24 cellular contexts compared by ENCODE assay signal in genomic region chr2:174784316-174784715, GRCh38. TPM values are rescaled to one million over a fixed set of nuclear protein-coding genes. Genes with fewer than 3 reads are reported as not detected.
DNase-seq lines count a peak whose midpoint lies in the region; ATAC-seq and TF ChIP-seq lines count a peak whose summit lies in the region.
"Had no signal": no experiment of that assay in that cellular context is flagged by ENCODE, and none has a peak within 500 bp of the region (broad histone marks: within the 10 kb centered on the region; RNA-seq: fewer than 3 reads in every experiment).

No MANE protein-coding gene starts in this region.

- POLR2A ChIA-PET in SK-N-SH (lab: Yijun Ruan, JAX) = interaction anchor here (1.0 kb wide), 1 partner anchor 63 kb away, joined by 3 read pairs; no protein-coding TSS in a partner anchor

- H3K9me3 ChIP-seq in SK-N-SH (no peaks in the 10 kb centered on the region), KOPT-K1 (ENCODE audit: insufficient read depth, low read length, poor library complexity, severe bottlenecking) (no peaks in the 10 kb centered on the region)
- H3K9me3 ChIP-seq: BLaER1, MG63 had no signal

- H3F3A ChIP-seq in SK-N-SH (replicated peaks; ENCODE audit: insufficient read depth) = peaks cover 19% of the 10 kb centered on the region

- DNase-seq in SK-N-SH (no peak), dorsolateral prefrontal cortex (no peak), retina (no peak), AML-193 (lab: John Stamatoyannopoulos, UW) (no peak), NCI-H510A (lab: John Stamatoyannopoulos, UW) (no peak)
- DNase-seq: 8988T; ACHN; CD4-positive, CD25-positive, alpha-beta regulatory T cell; DMS153; KBM-7; MG63; NCI-H1105 treated with DMSO at 0.1 percent for 48 hours; NCI-H1694; NCI-H2029 treated with DMSO at 0.1 percent for 48 hours; NCI-H446 treated with DMSO at 0.1 percent for 48 hours; NCI-H526 treated with DMSO at 0.1 percent for 48 hours; SHP77 treated with DMSO at 0.1 percent for 48 hours had no signal

- H3K9me2 ChIP-seq in SK-N-SH = no peaks in the 10 kb centered on the region

- H3K27ac ChIP-seq in SK-N-SH (ENCODE audit: low read depth in 2 of 2, low read length in 1 of 2) (peak overlapping the region; percentile 58 to 97; a peak in 3 of 4 replicates), KOPT-K1 (ENCODE audit: low read depth, low read length, poor library complexity, severe bottlenecking) (peak overlapping the region; percentile 33), dorsolateral prefrontal cortex (peak overlapping the region in 50 of 59 donors; percentile 1 to 90 (median 64))
- H3K27ac ChIP-seq: BLaER1 had no signal

- intact Hi-C loops in dorsolateral prefrontal cortex (cut with DNase I) = no loop called here

- no peak overlapping the region for H3K4me3 ChIP-seq in SK-N-SH (ENCODE audit: low read depth in 2 of 2, low read length in 1 of 2)
- H3K4me3 ChIP-seq in dorsolateral prefrontal cortex = no peak overlapping the region
- H3K4me3 ChIP-seq: BLaER1, MG63 had no signal

- peaks cover 33 to 34% of the 10 kb centered on the region in 2 experiments for H3K4me1 ChIP-seq in SK-N-SH (ENCODE audit: control insufficient read depth in 1 of 2, insufficient read depth in 2 of 2, low read depth in 1 of 2, low read length in 1 of 2)

- no peak for TF ChIP-seq RAD21 in SK-N-SH (IDR thresholded peaks at IDR 0.05; ENCODE audit: low read length)

- WGBS in SK-N-SH (ENCODE audit: low lambda C conversion rate) = 90% methylated on average over 2 of the region's 7 CpGs

- TF ChIP-seq CTCF in SK-N-SH (IDR thresholded peaks at IDR 0.05) (no peak), dorsolateral prefrontal cortex (IDR thresholded peaks at IDR 0.05 in 54 of 56, conservative IDR thresholded peaks at IDR 0.05 in 2 of 56; ENCODE audit: low read depth in 1 of 56, partially characterized antibody in 56 of 56) (no peak)

- H3K79me2 ChIP-seq in SK-N-SH (ENCODE audit: insufficient read depth) = no peaks in the 10 kb centered on the region

- no peaks in the 10 kb centered on the region for H4K20me1 ChIP-seq in SK-N-SH (ENCODE audit: insufficient read depth)
- H4K20me1 ChIP-seq: BLaER1 had no signal

- no peak for ATAC-seq in SK-N-SH treated with all-trans-retinoic acid at 6 μM for 48 hours
- ATAC-seq: HepG2, Panc1 had no signal

- H3K36me3 ChIP-seq in SK-N-SH (replicated peaks in 1 of 2; ENCODE audit: control insufficient read depth in 1 of 2, insufficient read depth in 2 of 2, low read length in 1 of 2) = no peaks in the 10 kb centered on the region
- no peaks in the 10 kb centered on the region for H3K36me3 ChIP-seq in KOPT-K1 (ENCODE audit: insufficient read depth, low read length)
- H3K36me3 ChIP-seq: BLaER1, MG63 had no signal

- H3K9ac ChIP-seq in SK-N-SH = no peak overlapping the region
- H3K9ac ChIP-seq: BLaER1 had no signal

- no peaks in the 10 kb centered on the region for H3K27me3 ChIP-seq in SK-N-SH (ENCODE audit: insufficient read depth)
- H3K27me3 ChIP-seq in dorsolateral prefrontal cortex = no peaks in the 10 kb centered on the region
- H3K27me3 ChIP-seq: BLaER1, MG63 had no signal

- H3K4me2 ChIP-seq in SK-N-SH = no peak overlapping the region
- H3K4me2 ChIP-seq: BLaER1 had no signal

- TF ChIP-seq EP300 in SK-N-SH (IDR thresholded peaks at IDR 0.05; ENCODE audit: borderline replicate concordance in 1 of 2, low read depth in 1 of 2, low read length in 1 of 2) = no peak

- CTCF ChIA-PET in SK-N-SH (lab: Yijun Ruan, JAX) = interaction anchor here (1.1 to 1.5 kb wide), 3 partner anchors 14 to 200 kb away, joined by 3 read pairs; no protein-coding TSS in a partner anchor

- no peak overlapping the region for H2AFZ ChIP-seq in SK-N-SH (ENCODE audit: low read depth)

TF ChIP-seq in SK-N-SH, 30 proteins besides CTCF, POLR2A, EP300 and RAD21 (continues in another document):
- no peak for TF ChIP-seq SMC3 (IDR thresholded peaks at IDR 0.05; ENCODE audit: low read depth, low read length)
- TF ChIP-seq FOSL2 (IDR thresholded peaks at IDR 0.05; ENCODE audit: borderline replicate concordance, low read depth) = no peak
- no peak for TF ChIP-seq EZH2phosphoT487 (IDR thresholded peaks at IDR 0.05; ENCODE audit: borderline replicate concordance, low read depth)
- TF ChIP-seq MEF2A (IDR thresholded peaks at IDR 0.05; ENCODE audit: borderline replicate concordance, low read depth) = no peak
- TF ChIP-seq, protein P1, sequence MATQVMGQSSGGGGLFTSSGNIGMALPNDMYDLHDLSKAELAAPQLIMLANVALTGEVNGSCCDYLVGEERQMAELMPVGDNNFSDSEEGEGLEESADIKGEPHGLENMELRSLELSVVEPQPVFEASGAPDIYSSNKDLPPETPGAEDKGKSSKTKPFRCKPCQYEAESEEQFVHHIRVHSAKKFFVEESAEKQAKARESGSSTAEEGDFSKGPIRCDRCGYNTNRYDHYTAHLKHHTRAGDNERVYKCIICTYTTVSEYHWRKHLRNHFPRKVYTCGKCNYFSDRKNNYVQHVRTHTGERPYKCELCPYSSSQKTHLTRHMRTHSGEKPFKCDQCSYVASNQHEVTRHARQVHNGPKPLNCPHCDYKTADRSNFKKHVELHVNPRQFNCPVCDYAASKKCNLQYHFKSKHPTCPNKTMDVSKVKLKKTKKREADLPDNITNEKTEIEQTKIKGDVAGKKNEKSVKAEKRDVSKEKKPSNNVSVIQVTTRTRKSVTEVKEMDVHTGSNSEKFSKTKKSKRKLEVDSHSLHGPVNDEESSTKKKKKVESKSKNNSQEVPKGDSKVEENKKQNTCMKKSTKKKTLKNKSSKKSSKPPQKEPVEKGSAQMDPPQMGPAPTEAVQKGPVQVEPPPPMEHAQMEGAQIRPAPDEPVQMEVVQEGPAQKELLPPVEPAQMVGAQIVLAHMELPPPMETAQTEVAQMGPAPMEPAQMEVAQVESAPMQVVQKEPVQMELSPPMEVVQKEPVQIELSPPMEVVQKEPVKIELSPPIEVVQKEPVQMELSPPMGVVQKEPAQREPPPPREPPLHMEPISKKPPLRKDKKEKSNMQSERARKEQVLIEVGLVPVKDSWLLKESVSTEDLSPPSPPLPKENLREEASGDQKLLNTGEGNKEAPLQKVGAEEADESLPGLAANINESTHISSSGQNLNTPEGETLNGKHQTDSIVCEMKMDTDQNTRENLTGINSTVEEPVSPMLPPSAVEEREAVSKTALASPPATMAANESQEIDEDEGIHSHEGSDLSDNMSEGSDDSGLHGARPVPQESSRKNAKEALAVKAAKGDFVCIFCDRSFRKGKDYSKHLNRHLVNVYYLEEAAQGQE (IDR thresholded peaks at IDR 0.05; ENCODE audit: low read depth, low read length) = no peak
- TF ChIP-seq YY1 (IDR thresholded peaks at IDR 0.05; ENCODE audit: low read depth) = no peak
- no peak for TF ChIP-seq GABPA (IDR thresholded peaks at IDR 0.05; ENCODE audit: low read depth)
- TF ChIP-seq TEAD4 (IDR thresholded peaks at IDR 0.05; ENCODE audit: borderline replicate concordance, insufficient read depth) = no peak

TF ChIP-seq in SK-N-SH treated with all-trans-retinoic acid at 6 μM for 48 hours, 23 proteins besides CTCF, POLR2A, EP300 and RAD21 (continues in another document):
- TF ChIP-seq PPARA (CRISPR knock-in tag; IDR thresholded peaks at IDR 0.05; ENCODE audit: borderline replicate concordance) = no peak
- TF ChIP-seq OSR1 (CRISPR knock-in tag; IDR thresholded peaks at IDR 0.05) = no peak
- TF ChIP-seq, protein P2, sequence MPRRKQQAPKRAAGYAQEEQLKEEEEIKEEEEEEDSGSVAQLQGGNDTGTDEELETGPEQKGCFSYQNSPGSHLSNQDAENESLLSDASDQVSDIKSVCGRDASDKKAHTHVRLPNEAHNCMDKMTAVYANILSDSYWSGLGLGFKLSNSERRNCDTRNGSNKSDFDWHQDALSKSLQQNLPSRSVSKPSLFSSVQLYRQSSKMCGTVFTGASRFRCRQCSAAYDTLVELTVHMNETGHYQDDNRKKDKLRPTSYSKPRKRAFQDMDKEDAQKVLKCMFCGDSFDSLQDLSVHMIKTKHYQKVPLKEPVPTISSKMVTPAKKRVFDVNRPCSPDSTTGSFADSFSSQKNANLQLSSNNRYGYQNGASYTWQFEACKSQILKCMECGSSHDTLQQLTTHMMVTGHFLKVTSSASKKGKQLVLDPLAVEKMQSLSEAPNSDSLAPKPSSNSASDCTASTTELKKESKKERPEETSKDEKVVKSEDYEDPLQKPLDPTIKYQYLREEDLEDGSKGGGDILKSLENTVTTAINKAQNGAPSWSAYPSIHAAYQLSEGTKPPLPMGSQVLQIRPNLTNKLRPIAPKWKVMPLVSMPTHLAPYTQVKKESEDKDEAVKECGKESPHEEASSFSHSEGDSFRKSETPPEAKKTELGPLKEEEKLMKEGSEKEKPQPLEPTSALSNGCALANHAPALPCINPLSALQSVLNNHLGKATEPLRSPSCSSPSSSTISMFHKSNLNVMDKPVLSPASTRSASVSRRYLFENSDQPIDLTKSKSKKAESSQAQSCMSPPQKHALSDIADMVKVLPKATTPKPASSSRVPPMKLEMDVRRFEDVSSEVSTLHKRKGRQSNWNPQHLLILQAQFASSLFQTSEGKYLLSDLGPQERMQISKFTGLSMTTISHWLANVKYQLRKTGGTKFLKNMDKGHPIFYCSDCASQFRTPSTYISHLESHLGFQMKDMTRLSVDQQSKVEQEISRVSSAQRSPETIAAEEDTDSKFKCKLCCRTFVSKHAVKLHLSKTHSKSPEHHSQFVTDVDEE (CRISPR knock-in tag; IDR thresholded peaks at IDR 0.05) = no peak
- TF ChIP-seq ZFP30 (CRISPR knock-in tag; IDR thresholded peaks at IDR 0.05) = no peak
- no peak for TF ChIP-seq ZNF70 (CRISPR knock-in tag; IDR thresholded peaks at IDR 0.05)
- no peak for TF ChIP-seq POU6F1 (CRISPR knock-in tag; IDR thresholded peaks at IDR 0.05; ENCODE audit: borderline replicate concordance, low read depth)

RNA-seq across cellular contexts. Expression of gene CHRNA1, which starts 20.0 kb away (rescaled TPM):
- 0.02 and 0.08 TPM in 2 replicates for polyA plus RNA-seq in SK-N-SH (2012; rRNA removed)
- 0.05 and 0.09 TPM in 2 replicates for polyA plus RNA-seq in SK-N-SH (2012; cell fraction: cytosol; rRNA removed)
- 0.15 and 0.21 TPM in 2 replicates for polyA plus RNA-seq in SK-N-SH (2012; cell fraction: nucleus; rRNA removed)
- 1 to 10 TPM in 46 of 120 experiments, under 1 TPM in 70, not detected in 4; 0.28 to 2.6 (median 0.94) TPM for total RNA-seq in dorsolateral prefrontal cortex
- total RNA-seq: G401, HepG2, OCI-LY7 had no signal
- polyA plus RNA-seq: HepG2 had no signal
